ENCODE assay signal across 21 cellular contexts in the genomic region with DNA sequence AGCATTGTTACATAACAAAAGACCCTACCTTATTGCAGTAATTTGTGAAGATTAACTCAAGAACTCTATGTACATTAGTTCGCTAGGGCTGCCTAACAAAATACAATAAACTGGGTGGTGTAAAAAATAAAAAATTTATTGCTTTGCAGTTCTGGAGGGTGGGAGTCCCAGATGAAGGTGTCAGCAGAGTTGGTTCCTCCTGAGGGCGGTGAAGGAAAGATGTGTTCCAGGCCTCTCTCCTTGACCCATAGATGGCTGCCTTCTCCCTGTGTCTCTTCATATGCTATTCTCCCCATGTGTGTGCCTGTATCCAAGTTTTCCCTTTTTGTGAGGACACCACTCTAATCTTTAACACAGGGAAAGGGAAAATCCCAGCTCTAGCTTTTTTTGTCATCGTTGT. TPM values are rescaled to one million over a fixed set of nuclear protein-coding genes. Genes with fewer than 3 reads are reported as not detected.
DNase-seq lines count a peak whose midpoint lies in the region; ATAC-seq and TF ChIP-seq lines count a peak whose summit lies in the region.
"Had no signal": no experiment of that assay in that cellular context is flagged by ENCODE, and none has a peak within 500 bp of the region (broad histone marks: within the 10 kb centered on the region; RNA-seq: fewer than 3 reads in every experiment).

No MANE protein-coding gene starts in this region.

- no peaks in the 10 kb centered on the region for H4K20me1 ChIP-seq in OCI-LY3 (ENCODE audit: insufficient read depth, low read length)

- TF ChIP-seq CTCF in CD14-positive monocyte (IDR thresholded peaks at IDR 0.05): no peak
- TF ChIP-seq CTCF in OCI-LY3 (IDR thresholded peaks at IDR 0.05; ENCODE audit: low read depth, low read length): no peak
- no peak for TF ChIP-seq CTCF in left lung (IDR thresholded peaks at IDR 0.05)

- H3K79me1 ChIP-seq in neuronal stem cell (ENCODE audit: low read depth, low read length): no peaks in the 10 kb centered on the region

- H3K4me1 ChIP-seq in OCI-LY3 (ENCODE audit: low read length) (peaks cover 28% of the 10 kb centered on the region), left lung (peaks cover 0 to 24% of the 10 kb centered on the region in 2 donors), skeletal muscle satellite cell (ENCODE audit: control insufficient read depth, insufficient read depth, low read length) (peaks cover 18% of the 10 kb centered on the region), neuronal stem cell (ENCODE audit: control insufficient read depth in 2 of 2, insufficient read depth in 1 of 2, low read depth in 1 of 2, low read length in 2 of 2) (no peaks in the 10 kb centered on the region)
- H3K4me1 ChIP-seq: HAP-1, SJCRH30 had no signal

- H2AK5ac ChIP-seq in neuronal stem cell (ENCODE audit: low read depth, low read length): no peak overlapping the region

- WGBS in neuronal stem cell (ENCODE audit: extremely low coverage in 2 of 2, insufficient read length in 2 of 2, insufficient replicate concordance in 1 of 2), 2 donors: no CpG with 5 or more reads among the region's 3 CpGs

- H3K4me1 Mint-ChIP-seq in CD14-positive monocyte: peaks cover 56% of the 10 kb centered on the region
- H3K4me1 Mint-ChIP-seq: CD4-positive, alpha-beta memory T cell had no signal

- H3K4me3 ChIP-seq in OCI-LY3 (ENCODE audit: low read length) (peak overlapping the region; percentile 71), left lung (no peak overlapping the region), skeletal muscle satellite cell (ENCODE audit: low read length) (no peak overlapping the region), neuronal stem cell (ENCODE audit: low read length in 2 of 2) (no peak overlapping the region)
- H3K4me3 ChIP-seq: A549, HAP-1, SJCRH30 had no signal

- no peak overlapping the region for H3K4ac ChIP-seq in neuronal stem cell (ENCODE audit: low read length)

- no peaks in the 10 kb centered on the region for H3K27me3 ChIP-seq in OCI-LY3 (ENCODE audit: low read depth, low read length)
- no peaks in the 10 kb centered on the region for H3K27me3 ChIP-seq in left lung
- H3K27me3 ChIP-seq in skeletal muscle satellite cell (ENCODE audit: control insufficient read depth, insufficient read depth, low read length): no peaks in the 10 kb centered on the region
- no peaks in the 10 kb centered on the region for H3K27me3 ChIP-seq in neuronal stem cell (ENCODE audit: control insufficient read depth in 3 of 3, insufficient read depth in 3 of 3, low read depth in 1 of 3, low read length in 3 of 3)
- H3K27me3 ChIP-seq: SJCRH30 had no signal

- DNase-seq in CD14-positive monocyte (ENCODE audit: low spot score): no peak
- DNase-seq in left lung: no peak
- DNase-seq in neuronal stem cell (ENCODE audit: low spot score): no peak
- no peak for DNase-seq in HUDEP-2 (lab: John Stamatoyannopoulos, UW; ENCODE audit: unreplicated experiment in 76 of 76)
- no peak for DNase-seq in activated CD4-positive, CD25-positive, alpha-beta regulatory T cell treated with anti-CD3 and anti-CD28 coated beads, Interleukin-2, amount 50 U/mL, for 72 hours
- no peak for DNase-seq in NCI-H2196 treated with DMSO at 0.1 percent for 48 hours (lab: John Stamatoyannopoulos, UW; ENCODE audit: unreplicated experiment)
- DNase-seq: CD4-positive, alpha-beta memory T cell; IMR-90; NCI-H1417; NCI-H187; NCI-H226; NCI-H524; PC-3; SJCRH30 had no signal

- H3K27ac ChIP-seq in OCI-LY3 (ENCODE audit: low read length) (peak overlapping the region; percentile 92), left lung (peak overlapping the region; percentile 34 to 96), neuronal stem cell (replicated peaks; ENCODE audit: low read length) (no peak overlapping the region)
- H3K27ac ChIP-seq: A549, SJCRH30 had no signal

- H3K9ac ChIP-seq in OCI-LY3 (ENCODE audit: low read length) (peak overlapping the region; percentile 68; the same call in 1 of the 2 replicates), skeletal muscle satellite cell (ENCODE audit: low read depth, low read length) (no peak overlapping the region), neuronal stem cell (ENCODE audit: low read depth, low read length, poor library complexity) (no peak overlapping the region)

- no peak overlapping the region for H2BK12ac ChIP-seq in neuronal stem cell (ENCODE audit: low read length)

- peaks cover 0 to 4% (median 2%) of the 10 kb centered on the region in 3 donors for H3K27me3 Mint-ChIP-seq in CD14-positive monocyte (ENCODE audit: low read depth in 3 of 3)

- intact Hi-C loops in CD14-positive monocyte (cut with micrococcal nuclease) (loop anchor here (2.0 to 5.0 kb wide), 3 partner anchors 21 to 43 kb away; a partner anchor contains a TSS), left lung (cut with DNase I) (no loop called here)

- H3K36me3 ChIP-seq in OCI-LY3 (replicated peaks; ENCODE audit: low read depth, low read length) (no peaks in the 10 kb centered on the region), left lung (no peaks in the 10 kb centered on the region), skeletal muscle satellite cell (ENCODE audit: insufficient read depth, low read length) (no peaks in the 10 kb centered on the region), neuronal stem cell (replicated peaks in 1 of 2; ENCODE audit: control insufficient read depth in 2 of 2, insufficient read depth in 2 of 2, low read length in 2 of 2) (no peaks in the 10 kb centered on the region)
- H3K36me3 ChIP-seq: HAP-1, SJCRH30 had no signal

- H2BK120ac ChIP-seq in neuronal stem cell (ENCODE audit: low read depth, low read length): no peak overlapping the region

- peaks cover 0 to 5% (median 0%) of the 10 kb centered on the region in 7 donors for H3K9me3 Mint-ChIP-seq in CD14-positive monocyte
- H3K9me3 Mint-ChIP-seq: CD4-positive, alpha-beta memory T cell had no signal

- no peaks in the 10 kb centered on the region for H3K9me3 ChIP-seq in OCI-LY3 (ENCODE audit: insufficient read depth, low read length)
- no peaks in the 10 kb centered on the region for H3K9me3 ChIP-seq in left lung
- no peaks in the 10 kb centered on the region for H3K9me3 ChIP-seq in skeletal muscle satellite cell (replicated peaks; ENCODE audit: low read length)
- H3K9me3 ChIP-seq in neuronal stem cell (replicated peaks in 1 of 2; ENCODE audit: control insufficient read depth in 2 of 2, insufficient read depth in 1 of 2, low read depth in 1 of 2, low read length in 2 of 2): no peaks in the 10 kb centered on the region
- H3K9me3 ChIP-seq: A549, HAP-1, SJCRH30 had no signal

- no peak overlapping the region for H3K23ac ChIP-seq in neuronal stem cell (ENCODE audit: low read depth, low read length, poor library complexity)

- no peak overlapping the region for H3K18ac ChIP-seq in neuronal stem cell (ENCODE audit: low read length)

- H2AFZ ChIP-seq in OCI-LY3 (ENCODE audit: low read depth, low read length): peak overlapping the region; percentile 65; the same call in 1 of the 2 replicates
- H2AFZ ChIP-seq in neuronal stem cell (ENCODE audit: low read length): no peak overlapping the region

- H3K4me2 ChIP-seq in OCI-LY3 (ENCODE audit: low read length) (peak overlapping the region; percentile 88), skeletal muscle satellite cell (ENCODE audit: low read length) (peak overlapping the region; percentile 29), neuronal stem cell (ENCODE audit: insufficient read depth, low read length, poor library complexity, severe bottlenecking) (no peak overlapping the region)
- H3K4me2 ChIP-seq: A549 had no signal

- H3K14ac ChIP-seq in neuronal stem cell (ENCODE audit: low read length): no peak overlapping the region

- H2BK15ac ChIP-seq in neuronal stem cell (ENCODE audit: low read length): no peak overlapping the region

- H3K4me3 Mint-ChIP-seq in CD14-positive monocyte: peak overlapping the region; percentile 67 to 82
- H3K4me3 Mint-ChIP-seq: CD4-positive, alpha-beta memory T cell had no signal

- no peak overlapping the region for H4K8ac ChIP-seq in neuronal stem cell (ENCODE audit: low read depth, low read length)

- no peaks in the 10 kb centered on the region for H3K79me2 ChIP-seq in OCI-LY3 (ENCODE audit: low read length)

- no peak overlapping the region for H2BK5ac ChIP-seq in neuronal stem cell (ENCODE audit: low read length)

- peaks cover 18 to 20% of the 10 kb centered on the region in 2 donors for H3K36me3 Mint-ChIP-seq in CD14-positive monocyte
- H3K36me3 Mint-ChIP-seq: CD4-positive, alpha-beta memory T cell had no signal

- peak overlapping the region; percentile 97 to 100 (median 99) for H3K27ac Mint-ChIP-seq in CD14-positive monocyte
- H3K27ac Mint-ChIP-seq: CD4-positive, alpha-beta memory T cell had no signal

- ATAC-seq in left lung: no peak
- ATAC-seq: A549, PC-3 had no signal

- H4K91ac ChIP-seq in neuronal stem cell (ENCODE audit: low read depth, low read length, poor library complexity): no peak overlapping the region

RNA-seq across cellular contexts. Expression of a gene that starts 0.3 kb away (rescaled TPM):
- 10 to 100 TPM; 47.9 to 61.2 TPM for polyA plus RNA-seq in CD14-positive monocyte
- 1 to 10 TPM; 1.4 to 10.0 TPM for total RNA-seq in left lung
- total RNA-seq in skeletal muscle satellite cell (2012; rRNA removed): under 0.01 TPM in 1 of 2 replicates, not detected in the other
- not detected for polyA plus RNA-seq in neuronal stem cell (2013, experiment 1 of 2)
- not detected for polyA plus RNA-seq in neuronal stem cell (2013, experiment 2 of 2)
- total RNA-seq: IMR-90 had no signal
- polyA plus RNA-seq: BJ; CD4-positive, alpha-beta memory T cell had no signal

RNA-seq across cellular contexts. Expression of a gene that starts 43.5 kb away (rescaled TPM):
- 100 to 1,000 TPM; 359 to 394 TPM for polyA plus RNA-seq in CD14-positive monocyte
- 10 to 100 TPM in 1 of 2 donors, 1 to 10 TPM in 1; 4.0 to 58.8 TPM for total RNA-seq in left lung
- total RNA-seq in skeletal muscle satellite cell (2012; rRNA removed): not detected in 2 replicates
- not detected for polyA plus RNA-seq in neuronal stem cell (2013, experiment 1 of 2)
- polyA plus RNA-seq in neuronal stem cell (2013, experiment 2 of 2): not detected
- total RNA-seq: HT-29, IMR-90, PC-3 had no signal
- polyA plus RNA-seq: A549, BJ, IMR-90 had no signal

RNA-seq across cellular contexts. Expression of a gene that starts 55.2 kb away (rescaled TPM):
- not detected for polyA plus RNA-seq in CD14-positive monocyte
- total RNA-seq in left lung: not detected
- not detected in 2 replicates for total RNA-seq in skeletal muscle satellite cell (2012; rRNA removed)
- polyA plus RNA-seq in neuronal stem cell (2013, experiment 1 of 2): not detected
- not detected for polyA plus RNA-seq in neuronal stem cell (2013, experiment 2 of 2)
- total RNA-seq: CD4-positive, alpha-beta memory T cell; HT-29; IMR-90; M059J; PC-3; SJCRH30 had no signal
- polyA plus RNA-seq: A549; BJ; CD4-positive, alpha-beta memory T cell; IMR-90 had no signal

Comparison
In these comparisons a context has a peak if more than half of its experiments do, and no peak if none do; other contexts are left out.
1. intact Hi-C loops: an anchor here in CD14-positive monocyte (2.0 to 5.0 kb wide); none called in left lung.